Comparison of ENCODE assay signal across 8 cellular contexts in genomic region chr19:23872282-23872919, GRCh38.
"Had no signal": no experiment of that assay in that cellular context is flagged by ENCODE, and none has a peak within 500 bp of the region (broad histone marks: within the 10 kb centered on the region; RNA-seq: fewer than 3 reads in every experiment).

No MANE protein-coding gene starts in this region.

- DNase-seq: GDM1, GF-D8 had no signal

- H3K4me3 ChIP-seq: GM12878 had no signal

- FAIRE-seq: G401.6, GM12878, GM12891, GM12892, GM18507, GM19239 had no signal

- ATAC-seq: GM12878 had no signal
